ENCODE assay signal across 21 cellular contexts in the genomic region with DNA sequence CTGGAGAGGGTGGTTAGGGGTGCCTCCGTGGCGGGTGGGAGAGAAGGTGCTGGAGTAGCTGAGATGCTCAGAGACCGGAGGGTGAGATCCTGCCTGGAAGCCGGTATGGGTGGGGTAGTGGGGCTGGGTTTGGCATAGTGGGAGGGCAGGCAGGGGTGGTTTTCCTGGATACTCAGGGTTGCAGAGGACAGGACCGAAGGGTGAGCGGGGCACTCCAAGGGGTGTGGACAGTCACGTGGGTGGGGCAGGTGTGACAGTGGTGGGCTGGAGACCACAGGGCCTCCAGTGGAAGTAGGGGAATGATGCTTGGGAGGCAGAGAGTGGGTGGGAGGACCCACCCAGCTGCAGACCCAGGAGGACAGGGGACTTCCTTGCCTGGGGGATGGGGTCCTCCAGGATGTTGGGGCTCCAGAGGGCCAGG. TPM values are rescaled to one million over a fixed set of nuclear protein-coding genes. Genes with fewer than 3 reads are reported as not detected.
"Had no signal": no experiment of that assay in that cellular context is flagged by ENCODE, and none has a peak within 500 bp of the region (broad histone marks: within the 10 kb centered on the region; RNA-seq: fewer than 3 reads in every experiment).

No MANE protein-coding gene starts in this region.

- DNase-seq: activated CD4-positive, alpha-beta T cell treated with anti-CD3 and anti-CD28 coated beads, Interleukin-2, amount 50 U/mL, for 4 hours; activated CD8-positive, alpha-beta memory T cell treated with anti-CD3 and anti-CD28 coated beads, Interleukin-2, amount 10 ng/mL, durations not matched to agents 7 days and 5 days; activated gamma-delta T cell treated with Interleukin-2 at 50 U/mL for 16 hours; activated T-cell treated with anti-CD3 and anti-CD28 coated beads, Interleukin-2, amount 50 U/mL, for 24 hours; amniotic stem cell; effector CD8-positive, alpha-beta T cell; foreskin melanocyte; naive B cell; stimulated activated CD4-positive, alpha-beta T cell treated with anti-CD3 and anti-CD28 coated beads, Interleukin-15, amount 100 ng/mL, for 24 hours; stimulated activated CD4-positive, alpha-beta T cell treated with anti-CD3 and anti-CD28 coated beads, Interleukin-4, amount 100 ng/mL, for 1 hour; stimulated activated naive CD8-positive, alpha-beta T cell treated with anti-CD3 and anti-CD28 coated beads, Interleukin-15, Interleukin-2, amounts not matched to agents 100 U/mL and 50 U/mL, for 24 hours; T-helper 9 cell; transverse colon had no signal

- H3K9me3 ChIP-seq: transverse colon had no signal

- H3K9me3 Mint-ChIP-seq: activated T-cell treated with anti-CD3 and anti-CD28 coated beads, Interleukin-2, amount 50 U/mL, for 24 hours; naive B cell had no signal

- ATAC-seq: activated CD4-positive, CD25-positive, alpha-beta regulatory T cell treated with anti-CD3 and anti-CD28 coated beads, Interleukin-2, amount 50 U/mL, for 24 hours; activated CD8-positive, alpha-beta memory T cell treated with anti-CD3 and anti-CD28 coated beads, Interleukin-2, amount 10 ng/mL, durations not matched to agents 7 days and 5 days; stimulated activated naive CD8-positive, alpha-beta T cell treated with anti-CD3 and anti-CD28 coated beads, Interleukin-15, Interleukin-2, amounts not matched to agents 100 U/mL and 50 U/mL, for 24 hours had no signal

- H3K4me3 ChIP-seq: lung, neural progenitor cell, SK-N-MC, skin epidermis, transverse colon had no signal

- H3K4me1 Mint-ChIP-seq: activated CD8-positive, alpha-beta memory T cell treated with anti-CD3 and anti-CD28 coated beads, Interleukin-2, amount 10 ng/mL, durations not matched to agents 7 days and 5 days; brain; naive B cell; neural progenitor cell had no signal

- H3K36me3 ChIP-seq: neural progenitor cell, transverse colon had no signal

- H3K4me1 ChIP-seq: neural progenitor cell, parathyroid adenoma, transverse colon had no signal

- H3K4me3 Mint-ChIP-seq: activated CD8-positive, alpha-beta memory T cell treated with anti-CD3 and anti-CD28 coated beads, Interleukin-2, amount 10 ng/mL, durations not matched to agents 7 days and 5 days; activated naive CD8-positive, alpha-beta T cell; activated T-cell treated with anti-CD3 and anti-CD28 coated beads, Interleukin-2, amount 50 U/mL, for 24 hours; brain; naive B cell; neural progenitor cell had no signal

- H3K27ac ChIP-seq: neural progenitor cell, parathyroid adenoma, SK-N-MC, skin epidermis, transverse colon had no signal

- H3K36me3 Mint-ChIP-seq: activated CD8-positive, alpha-beta memory T cell treated with anti-CD3 and anti-CD28 coated beads, Interleukin-2, amount 10 ng/mL, durations not matched to agents 7 days and 5 days; activated naive CD8-positive, alpha-beta T cell; naive B cell had no signal

- H3K27ac Mint-ChIP-seq: activated CD8-positive, alpha-beta memory T cell treated with anti-CD3 and anti-CD28 coated beads, Interleukin-2, amount 10 ng/mL, durations not matched to agents 7 days and 5 days; activated naive CD8-positive, alpha-beta T cell; activated T-cell treated with anti-CD3 and anti-CD28 coated beads, Interleukin-2, amount 50 U/mL, for 24 hours; brain; neural progenitor cell had no signal

- H3K27me3 Mint-ChIP-seq: activated naive CD8-positive, alpha-beta T cell; activated T-cell treated with anti-CD3 and anti-CD28 coated beads, Interleukin-2, amount 50 U/mL, for 24 hours; brain had no signal

RNA-seq across cellular contexts. Expression of a gene that starts 31.2 kb away (rescaled TPM):
- total RNA-seq: activated CD8-positive, alpha-beta memory T cell treated with anti-CD3 and anti-CD28 coated beads, Interleukin-2, amount 10 ng/mL, durations not matched to agents 7 days and 5 days; transverse colon had no signal
